Comparison of ENCODE assay signal across 21 cellular contexts in the genomic region with DNA sequence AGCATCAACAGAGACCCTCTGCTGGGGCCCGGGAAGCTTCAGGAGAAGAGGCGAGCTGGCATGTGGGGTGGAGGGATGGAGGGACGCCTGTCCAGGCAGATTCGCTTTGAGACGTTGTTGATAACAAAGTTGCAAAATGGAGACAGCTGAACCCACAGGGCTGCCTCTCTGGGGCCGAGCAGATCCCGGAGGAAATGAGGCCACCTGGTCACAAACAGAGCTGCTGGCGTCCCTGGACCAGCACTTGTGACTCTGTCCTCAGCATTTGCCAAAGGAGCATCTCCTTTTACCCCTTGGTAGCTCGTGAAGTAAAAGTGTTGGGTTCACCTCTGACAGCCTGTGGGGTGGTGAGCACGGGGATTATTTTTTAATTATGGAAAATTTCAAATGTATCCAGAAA. TPM values are rescaled to one million over a fixed set of nuclear protein-coding genes. Genes with fewer than 3 reads are reported as not detected.
DNase-seq lines count a peak whose midpoint lies in the region; ATAC-seq and TF ChIP-seq lines count a peak whose summit lies in the region.
"Had no signal": no experiment of that assay in that cellular context is flagged by ENCODE, and none has a peak within 500 bp of the region (broad histone marks: within the 10 kb centered on the region; RNA-seq: fewer than 3 reads in every experiment).

No MANE protein-coding gene starts in this region.

- no peak for TF ChIP-seq CTCF in IMR-90 (conservative IDR thresholded peaks at IDR 0.05; ENCODE audit: low read depth, low read length)
- TF ChIP-seq CTCF in glutamatergic neuron (IDR thresholded peaks at IDR 0.05; ENCODE audit: partially characterized antibody, unreplicated experiment) = no peak
- no peak for TF ChIP-seq CTCF in neural progenitor cell (IDR thresholded peaks at IDR 0.05)

- peaks cover 5% of the 10 kb centered on the region for H3F3A ChIP-seq in neural progenitor cell (ENCODE audit: low read depth)

- H3K9me1 ChIP-seq in IMR-90 (ENCODE audit: insufficient read depth, low read length) = peaks cover 3% of the 10 kb centered on the region; the same call in 1 of the 2 replicates

- peak overlapping the region; percentile 45; the same call in 1 of the 2 replicates for H3K9ac ChIP-seq in BLaER1
- H3K9ac ChIP-seq in IMR-90 (ENCODE audit: low read depth, low read length) = no peak overlapping the region
- H3K9ac ChIP-seq in neural progenitor cell = no peak overlapping the region
- H3K9ac ChIP-seq: KMS-11 had no signal

- no peak overlapping the region for H2BK15ac ChIP-seq in IMR-90 (ENCODE audit: low read depth, low read length)

- H4K5ac ChIP-seq in IMR-90 (ENCODE audit: low read depth, low read length) = no peak overlapping the region; the same call in 1 of the 2 replicates

- H2AK5ac ChIP-seq in IMR-90 (ENCODE audit: low read depth, low read length) = no peak overlapping the region

- no peak overlapping the region for H4K8ac ChIP-seq in IMR-90 (ENCODE audit: low read depth in 2 of 2, low read length in 2 of 2)

- H2BK20ac ChIP-seq in IMR-90 (ENCODE audit: low read depth, low read length) = peak overlapping the region; percentile 23; the same call in 1 of the 2 replicates

- H3K9me3 ChIP-seq in BLaER1 = no peaks in the 10 kb centered on the region
- no peaks in the 10 kb centered on the region for H3K9me3 ChIP-seq in IMR-90 (ENCODE audit: control insufficient read depth, insufficient read depth, low read length)
- no peaks in the 10 kb centered on the region for H3K9me3 ChIP-seq in neural progenitor cell (ENCODE audit: low read depth)
- H3K9me3 ChIP-seq: Caco-2, Peyer's patch had no signal

- peaks cover 76% of the 10 kb centered on the region for H4K20me1 ChIP-seq in BLaER1
- H4K20me1 ChIP-seq in IMR-90 (ENCODE audit: insufficient read depth, low read length) = peaks cover 9% of the 10 kb centered on the region; the same call in 1 of the 2 replicates
- H4K20me1 ChIP-seq in neural progenitor cell (ENCODE audit: low read depth) = no peaks in the 10 kb centered on the region

- TF ChIP-seq POLR2A in IMR-90 (IDR thresholded peaks at IDR 0.05; ENCODE audit: low read depth, low read length) = no peak

- DNase-seq in IMR-90 (no peak), glutamatergic neuron (no peak), neural progenitor cell (ENCODE audit: low spot score) (no peak), DMS114 treated with DMSO at 0.1 percent for 48 hours (lab: John Stamatoyannopoulos, UW; ENCODE audit: unreplicated experiment) (no peak)
- DNase-seq: Caco-2; CD4-positive, alpha-beta memory T cell; DMS 273 treated with DMSO at 0.1 percent for 48 hours; DND-41; HCEC 1CT; NCI-H1092 treated with DMSO at 0.1 percent for 48 hours; NCI-H1694; NCI-H2081; NCI-H2171 treated with DMSO at 0.1 percent for 48 hours; NCI-H524 treated with DMSO at 0.1 percent for 48 hours; Peyer's patch had no signal

- H2AK9ac ChIP-seq in IMR-90 (replicated peaks; ENCODE audit: low read depth, low read length, poor library complexity) = no peak overlapping the region

- H3K4me1 Mint-ChIP-seq in glutamatergic neuron (ENCODE audit: low read depth, unreplicated experiment) (peaks cover 33% of the 10 kb centered on the region), neural progenitor cell (peaks cover 25% of the 10 kb centered on the region)

- no peak overlapping the region for H2BK120ac ChIP-seq in IMR-90 (ENCODE audit: low read depth, low read length)

- no peak overlapping the region for H3K4ac ChIP-seq in IMR-90 (ENCODE audit: low read depth, low read length)

- H3K4me3 Mint-ChIP-seq in glutamatergic neuron (ENCODE audit: unreplicated experiment) (peak overlapping the region; percentile 71), neural progenitor cell (no peak overlapping the region)
- H3K4me3 Mint-ChIP-seq: CD4-positive, alpha-beta memory T cell; GM23338 had no signal

- H3K27ac Mint-ChIP-seq in glutamatergic neuron (ENCODE audit: unreplicated experiment) (peak overlapping the region; percentile 78), neural progenitor cell (no peak overlapping the region)
- H3K27ac Mint-ChIP-seq: GM23338 had no signal

- H2AFZ ChIP-seq in IMR-90 (replicated peaks; ENCODE audit: low read length, poor library complexity) (no peak overlapping the region), neural progenitor cell (replicated peaks) (no peak overlapping the region)
- H2AFZ ChIP-seq: GM23338 had no signal

- dilution Hi-C loops in IMR-90 (cut with HindIII; ENCODE audit: low sequenced_read_pairs, unreplicated experiment) = no loop called here

- H4K91ac ChIP-seq in IMR-90 (ENCODE audit: insufficient read depth, low read depth, low read length) = no peak overlapping the region

- H3K27me3 Mint-ChIP-seq in glutamatergic neuron (ENCODE audit: unreplicated experiment) (peaks cover 28% of the 10 kb centered on the region), neural progenitor cell (ENCODE audit: insufficient read depth, low read depth) (peaks cover 4% of the 10 kb centered on the region)
- H3K27me3 Mint-ChIP-seq: CD4-positive, alpha-beta memory T cell had no signal

- H3K9me3 Mint-ChIP-seq in glutamatergic neuron (ENCODE audit: unreplicated experiment) = peaks cover 24% of the 10 kb centered on the region
- H3K9me3 Mint-ChIP-seq in neural progenitor cell = peaks cover 2% of the 10 kb centered on the region
- H3K9me3 Mint-ChIP-seq: CD4-positive, alpha-beta memory T cell; GM23338 had no signal

- CTCF ChIA-PET in IMR-90 (lab: Yijun Ruan, JAX) = no interaction called here

- H3K79me1 ChIP-seq in IMR-90 (ENCODE audit: low read depth in 1 of 2, low read length in 2 of 2) = peaks cover 0 to 3% of the 10 kb centered on the region in 2 experiments; a peak in 2 of 4 replicates

- H3K14ac ChIP-seq in IMR-90 (replicated peaks; ENCODE audit: low read depth, low read length) = no peak overlapping the region

- no TSS peak for BruUV-seq in IMR-90 (replicated peaks; lab: Mats Ljungman, UMichigan)

- in situ Hi-C loops in IMR-90 (cut with MboI; ENCODE audit: low sequenced_read_pairs) = no loop called here

- H3K4me2 ChIP-seq in BLaER1 (peak overlapping the region; percentile 90), IMR-90 (ENCODE audit: low read depth, low read length) (no peak overlapping the region), neural progenitor cell (peak overlapping the region; percentile 10)
- H3K4me2 ChIP-seq: GM23338, KMS-11 had no signal

- peak overlapping the region; percentile 31 for H3K4me3 ChIP-seq in BLaER1
- H3K4me3 ChIP-seq in IMR-90 (ENCODE audit: insufficient read depth, low read depth, low read length) = no peak overlapping the region
- H3K4me3 ChIP-seq in neural progenitor cell = no peak overlapping the region
- H3K4me3 ChIP-seq: GM12878, GM23338, Peyer's patch had no signal

- no peak overlapping the region; the same call in 1 of the 2 replicates for H3K18ac ChIP-seq in IMR-90 (ENCODE audit: low read depth, low read length)

- no peak for TF ChIP-seq RAD21 in IMR-90 (IDR thresholded peaks at IDR 0.05; ENCODE audit: low read length)

- peaks cover 59% of the 10 kb centered on the region for H3K36me3 ChIP-seq in BLaER1
- H3K36me3 ChIP-seq in IMR-90 (ENCODE audit: control insufficient read depth, insufficient read depth, low read length) = no peaks in the 10 kb centered on the region; the same call in 1 of the 2 replicates
- H3K36me3 ChIP-seq in neural progenitor cell = no peaks in the 10 kb centered on the region

- no peaks in the 10 kb centered on the region for H3K27me3 ChIP-seq in BLaER1
- no peaks in the 10 kb centered on the region for H3K27me3 ChIP-seq in IMR-90 (ENCODE audit: control insufficient read depth, insufficient read depth, low read length)
- no peaks in the 10 kb centered on the region for H3K27me3 ChIP-seq in neural progenitor cell
- H3K27me3 ChIP-seq: Peyer's patch had no signal

- H3K23ac ChIP-seq in IMR-90 (ENCODE audit: low read depth, low read length) = no peak overlapping the region

- ATAC-seq in IMR-90 (ENCODE audit: low read depth) = no peak
- no peak for ATAC-seq in GM21390 (IDR thresholded peaks at IDR 0.05; ENCODE audit: unreplicated experiment)
- no peak for ATAC-seq in GM19395 (IDR thresholded peaks at IDR 0.05; ENCODE audit: unreplicated experiment)
- ATAC-seq: GM12878, GM23338 had no signal

- POLR2A ChIA-PET in IMR-90 (lab: Charles Lee; ENCODE audit: unreplicated experiment) = no interaction called here

- no peak overlapping the region for H3K56ac ChIP-seq in IMR-90 (ENCODE audit: extremely low read depth, insufficient read depth, low read length)

- H3K36me3 Mint-ChIP-seq in glutamatergic neuron (ENCODE audit: unreplicated experiment) = peaks cover 20% of the 10 kb centered on the region
- H3K36me3 Mint-ChIP-seq in neural progenitor cell = peaks cover 7% of the 10 kb centered on the region

- intact Hi-C loops in IMR-90 (cut with micrococcal nuclease) = loop anchor here (5.0 kb wide), 1 partner anchor 63 kb away; no protein-coding TSS in a partner anchor

- no peaks in the 10 kb centered on the region for H3K79me2 ChIP-seq in neural progenitor cell (ENCODE audit: low read depth)

- H3K27ac ChIP-seq in BLaER1 = peak overlapping the region; percentile 71
- peak overlapping the region; percentile 61; the same call in 1 of the 2 replicates for H3K27ac ChIP-seq in IMR-90 (ENCODE audit: insufficient read depth, low read length)
- H3K27ac ChIP-seq in neural progenitor cell = no peak overlapping the region
- H3K27ac ChIP-seq: KMS-11 had no signal

- H3K4me1 ChIP-seq in BLaER1 (peaks cover 82% of the 10 kb centered on the region), IMR-90 (ENCODE audit: control insufficient read depth, insufficient read depth, low read length) (peaks cover 10% of the 10 kb centered on the region), neural progenitor cell (peaks cover 20% of the 10 kb centered on the region)
- H3K4me1 ChIP-seq: Caco-2 had no signal

- 41% methylated on average over 5 of the region's 10 CpGs; no CpG with 5 or more reads in 1 of the 2 experiments for WGBS in IMR-90 (ENCODE audit: extremely low coverage in 2 of 2, insufficient read length in 1 of 2), 2 experiments

- no peak overlapping the region for H2BK5ac ChIP-seq in IMR-90 (ENCODE audit: low read depth, low read length, poor library complexity, severe bottlenecking)

TF ChIP-seq in IMR-90, 13 proteins besides CTCF, POLR2A, EP300 and RAD21 (continues in another document):
- no peak for TF ChIP-seq SMC3 (IDR thresholded peaks at IDR 0.05; ENCODE audit: low read depth, low read length)
- TF ChIP-seq, protein P1, sequence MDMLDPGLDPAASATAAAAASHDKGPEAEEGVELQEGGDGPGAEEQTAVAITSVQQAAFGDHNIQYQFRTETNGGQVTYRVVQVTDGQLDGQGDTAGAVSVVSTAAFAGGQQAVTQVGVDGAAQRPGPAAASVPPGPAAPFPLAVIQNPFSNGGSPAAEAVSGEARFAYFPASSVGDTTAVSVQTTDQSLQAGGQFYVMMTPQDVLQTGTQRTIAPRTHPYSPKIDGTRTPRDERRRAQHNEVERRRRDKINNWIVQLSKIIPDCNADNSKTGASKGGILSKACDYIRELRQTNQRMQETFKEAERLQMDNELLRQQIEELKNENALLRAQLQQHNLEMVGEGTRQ (IDR thresholded peaks at IDR 0.05; ENCODE audit: low read depth, low read length) = no peak

RNA-seq across cellular contexts. Expression of a gene that starts 20.1 kb away (rescaled TPM):
- total RNA-seq in IMR-90 (2012; rRNA removed) = 2.7 and 2.8 TPM in 2 replicates
- 5.8 and 7.4 TPM in 2 replicates for polyA plus RNA-seq in IMR-90 (2012; rRNA removed)
- 3.2 and 5.9 TPM in 2 replicates for polyA plus RNA-seq in IMR-90 (2012; cell fraction: cytosol; rRNA removed)
- polyA plus RNA-seq in IMR-90 (2012; cell fraction: nucleus; rRNA removed; ENCODE audit: low replicate concordance) = 11.4 and 12.3 TPM in 2 replicates
- 85.7 TPM for total RNA-seq in glutamatergic neuron (ENCODE audit: unreplicated experiment)
- 30.2 and 32.2 TPM in 2 replicates for total RNA-seq in neural progenitor cell (ENCODE audit: low replicate concordance)
